2 cellular contexts compared by ENCODE assay signal in the genomic region with DNA sequence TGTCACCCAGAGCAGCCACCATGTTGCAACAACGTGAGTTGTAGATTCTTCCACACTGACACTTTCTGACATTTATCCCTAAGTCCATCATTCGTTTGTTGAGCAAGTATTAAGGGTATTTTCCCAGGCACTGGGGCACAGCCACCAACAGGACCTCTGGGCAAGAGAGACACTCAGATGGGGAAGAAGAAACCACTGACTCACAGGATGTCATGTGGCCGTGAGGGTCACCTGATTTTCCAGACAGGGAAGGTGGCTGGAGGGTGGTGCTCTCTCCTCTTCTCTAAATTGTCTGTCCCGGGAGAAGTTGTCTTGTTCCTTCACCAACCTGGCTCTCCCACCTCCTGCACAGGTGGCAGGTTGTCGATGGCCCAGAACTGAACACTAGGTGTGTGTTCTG.
TF ChIP-seq lines count a peak whose summit lies in the region.

No MANE protein-coding gene starts in this region.

TF ChIP-seq in HepG2, 621 proteins besides CTCF, POLR2A, EP300 and RAD21:
- TF ChIP-seq, protein P1, sequence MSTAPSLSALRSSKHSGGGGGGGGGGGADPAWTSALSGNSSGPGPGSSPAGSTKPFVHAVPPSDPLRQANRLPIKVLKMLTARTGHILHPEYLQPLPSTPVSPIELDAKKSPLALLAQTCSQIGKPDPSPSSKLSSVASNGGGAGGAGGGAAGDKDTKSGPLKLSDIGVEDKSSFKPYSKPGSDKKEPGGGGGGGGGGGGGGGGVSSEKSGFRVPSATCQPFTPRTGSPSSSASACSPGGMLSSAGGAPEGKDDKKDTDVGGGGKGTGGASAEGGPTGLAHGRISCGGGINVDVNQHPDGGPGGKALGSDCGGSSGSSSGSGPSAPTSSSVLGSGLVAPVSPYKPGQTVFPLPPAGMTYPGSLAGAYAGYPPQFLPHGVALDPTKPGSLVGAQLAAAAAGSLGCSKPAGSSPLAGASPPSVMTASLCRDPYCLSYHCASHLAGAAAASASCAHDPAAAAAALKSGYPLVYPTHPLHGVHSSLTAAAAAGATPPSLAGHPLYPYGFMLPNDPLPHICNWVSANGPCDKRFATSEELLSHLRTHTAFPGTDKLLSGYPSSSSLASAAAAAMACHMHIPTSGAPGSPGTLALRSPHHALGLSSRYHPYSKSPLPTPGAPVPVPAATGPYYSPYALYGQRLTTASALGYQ (CRISPR knock-in tag; IDR thresholded peaks at IDR 0.05) = no peak
- TF ChIP-seq ZNF264 (CRISPR knock-in tag; IDR thresholded peaks at IDR 0.05) (no peak), PRMT3 (CRISPR knock-in tag; IDR thresholded peaks at IDR 0.05; ENCODE audit: borderline replicate concordance, low read depth) (no peak), TAF1 (CRISPR knock-in tag; IDR thresholded peaks at IDR 0.05) (no peak), ZNF124 (CRISPR knock-in tag; IDR thresholded peaks at IDR 0.05) (no peak), ZNF33A (CRISPR knock-in tag; IDR thresholded peaks at IDR 0.05; ENCODE audit: borderline replicate concordance) (no peak)
- TF ChIP-seq, protein P2, sequence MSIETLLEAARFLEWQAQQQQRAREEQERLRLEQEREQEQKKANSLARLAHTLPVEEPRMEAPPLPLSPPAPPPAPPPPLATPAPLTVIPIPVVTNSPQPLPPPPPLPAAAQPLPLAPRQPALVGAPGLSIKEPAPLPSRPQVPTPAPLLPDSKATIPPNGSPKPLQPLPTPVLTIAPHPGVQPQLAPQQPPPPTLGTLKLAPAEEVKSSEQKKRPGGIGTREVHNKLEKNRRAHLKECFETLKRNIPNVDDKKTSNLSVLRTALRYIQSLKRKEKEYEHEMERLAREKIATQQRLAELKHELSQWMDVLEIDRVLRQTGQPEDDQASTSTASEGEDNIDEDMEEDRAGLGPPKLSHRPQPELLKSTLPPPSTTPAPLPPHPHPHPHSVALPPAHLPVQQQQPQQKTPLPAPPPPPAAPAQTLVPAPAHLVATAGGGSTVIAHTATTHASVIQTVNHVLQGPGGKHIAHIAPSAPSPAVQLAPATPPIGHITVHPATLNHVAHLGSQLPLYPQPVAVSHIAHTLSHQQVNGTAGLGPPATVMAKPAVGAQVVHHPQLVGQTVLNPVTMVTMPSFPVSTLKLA (IDR thresholded peaks at IDR 0.05) = no peak
- TF ChIP-seq, protein P3, sequence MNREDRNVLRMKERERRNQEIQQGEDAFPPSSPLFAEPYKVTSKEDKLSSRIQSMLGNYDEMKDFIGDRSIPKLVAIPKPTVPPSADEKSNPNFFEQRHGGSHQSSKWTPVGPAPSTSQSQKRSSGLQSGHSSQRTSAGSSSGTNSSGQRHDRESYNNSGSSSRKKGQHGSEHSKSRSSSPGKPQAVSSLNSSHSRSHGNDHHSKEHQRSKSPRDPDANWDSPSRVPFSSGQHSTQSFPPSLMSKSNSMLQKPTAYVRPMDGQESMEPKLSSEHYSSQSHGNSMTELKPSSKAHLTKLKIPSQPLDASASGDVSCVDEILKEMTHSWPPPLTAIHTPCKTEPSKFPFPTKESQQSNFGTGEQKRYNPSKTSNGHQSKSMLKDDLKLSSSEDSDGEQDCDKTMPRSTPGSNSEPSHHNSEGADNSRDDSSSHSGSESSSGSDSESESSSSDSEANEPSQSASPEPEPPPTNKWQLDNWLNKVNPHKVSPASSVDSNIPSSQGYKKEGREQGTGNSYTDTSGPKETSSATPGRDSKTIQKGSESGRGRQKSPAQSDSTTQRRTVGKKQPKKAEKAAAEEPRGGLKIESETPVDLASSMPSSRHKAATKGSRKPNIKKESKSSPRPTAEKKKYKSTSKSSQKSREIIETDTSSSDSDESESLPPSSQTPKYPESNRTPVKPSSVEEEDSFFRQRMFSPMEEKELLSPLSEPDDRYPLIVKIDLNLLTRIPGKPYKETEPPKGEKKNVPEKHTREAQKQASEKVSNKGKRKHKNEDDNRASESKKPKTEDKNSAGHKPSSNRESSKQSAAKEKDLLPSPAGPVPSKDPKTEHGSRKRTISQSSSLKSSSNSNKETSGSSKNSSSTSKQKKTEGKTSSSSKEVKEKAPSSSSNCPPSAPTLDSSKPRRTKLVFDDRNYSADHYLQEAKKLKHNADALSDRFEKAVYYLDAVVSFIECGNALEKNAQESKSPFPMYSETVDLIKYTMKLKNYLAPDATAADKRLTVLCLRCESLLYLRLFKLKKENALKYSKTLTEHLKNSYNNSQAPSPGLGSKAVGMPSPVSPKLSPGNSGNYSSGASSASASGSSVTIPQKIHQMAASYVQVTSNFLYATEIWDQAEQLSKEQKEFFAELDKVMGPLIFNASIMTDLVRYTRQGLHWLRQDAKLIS (CRISPR knock-in tag; IDR thresholded peaks at IDR 0.05) = no peak
- TF ChIP-seq, protein P4, sequence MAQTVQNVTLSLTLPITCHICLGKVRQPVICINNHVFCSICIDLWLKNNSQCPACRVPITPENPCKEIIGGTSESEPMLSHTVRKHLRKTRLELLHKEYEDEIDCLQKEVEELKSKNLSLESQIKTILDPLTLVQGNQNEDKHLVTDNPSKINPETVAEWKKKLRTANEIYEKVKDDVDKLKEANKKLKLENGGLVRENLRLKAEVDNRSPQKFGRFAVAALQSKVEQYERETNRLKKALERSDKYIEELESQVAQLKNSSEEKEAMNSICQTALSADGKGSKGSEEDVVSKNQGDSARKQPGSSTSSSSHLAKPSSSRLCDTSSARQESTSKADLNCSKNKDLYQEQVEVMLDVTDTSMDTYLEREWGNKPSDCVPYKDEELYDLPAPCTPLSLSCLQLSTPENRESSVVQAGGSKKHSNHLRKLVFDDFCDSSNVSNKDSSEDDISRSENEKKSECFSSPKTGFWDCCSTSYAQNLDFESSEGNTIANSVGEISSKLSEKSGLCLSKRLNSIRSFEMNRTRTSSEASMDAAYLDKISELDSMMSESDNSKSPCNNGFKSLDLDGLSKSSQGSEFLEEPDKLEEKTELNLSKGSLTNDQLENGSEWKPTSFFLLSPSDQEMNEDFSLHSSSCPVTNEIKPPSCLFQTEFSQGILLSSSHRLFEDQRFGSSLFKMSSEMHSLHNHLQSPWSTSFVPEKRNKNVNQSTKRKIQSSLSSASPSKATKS (CRISPR knock-in tag; IDR thresholded peaks at IDR 0.05) = no peak

TF ChIP-seq in WTC11, 78 proteins besides CTCF, POLR2A, EP300 and RAD21 (continued from another document):
- TF ChIP-seq, protein P5, sequence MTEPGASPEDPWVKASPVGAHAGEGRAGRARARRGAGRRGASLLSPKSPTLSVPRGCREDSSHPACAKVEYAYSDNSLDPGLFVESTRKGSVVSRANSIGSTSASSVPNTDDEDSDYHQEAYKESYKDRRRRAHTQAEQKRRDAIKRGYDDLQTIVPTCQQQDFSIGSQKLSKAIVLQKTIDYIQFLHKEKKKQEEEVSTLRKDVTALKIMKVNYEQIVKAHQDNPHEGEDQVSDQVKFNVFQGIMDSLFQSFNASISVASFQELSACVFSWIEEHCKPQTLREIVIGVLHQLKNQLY (CRISPR knock-in tag; IDR thresholded peaks at IDR 0.05) = no peak
- TF ChIP-seq ZNF219 (CRISPR knock-in tag; IDR thresholded peaks at IDR 0.05; ENCODE audit: borderline replicate concordance) = no peak
- TF ChIP-seq, protein P6, sequence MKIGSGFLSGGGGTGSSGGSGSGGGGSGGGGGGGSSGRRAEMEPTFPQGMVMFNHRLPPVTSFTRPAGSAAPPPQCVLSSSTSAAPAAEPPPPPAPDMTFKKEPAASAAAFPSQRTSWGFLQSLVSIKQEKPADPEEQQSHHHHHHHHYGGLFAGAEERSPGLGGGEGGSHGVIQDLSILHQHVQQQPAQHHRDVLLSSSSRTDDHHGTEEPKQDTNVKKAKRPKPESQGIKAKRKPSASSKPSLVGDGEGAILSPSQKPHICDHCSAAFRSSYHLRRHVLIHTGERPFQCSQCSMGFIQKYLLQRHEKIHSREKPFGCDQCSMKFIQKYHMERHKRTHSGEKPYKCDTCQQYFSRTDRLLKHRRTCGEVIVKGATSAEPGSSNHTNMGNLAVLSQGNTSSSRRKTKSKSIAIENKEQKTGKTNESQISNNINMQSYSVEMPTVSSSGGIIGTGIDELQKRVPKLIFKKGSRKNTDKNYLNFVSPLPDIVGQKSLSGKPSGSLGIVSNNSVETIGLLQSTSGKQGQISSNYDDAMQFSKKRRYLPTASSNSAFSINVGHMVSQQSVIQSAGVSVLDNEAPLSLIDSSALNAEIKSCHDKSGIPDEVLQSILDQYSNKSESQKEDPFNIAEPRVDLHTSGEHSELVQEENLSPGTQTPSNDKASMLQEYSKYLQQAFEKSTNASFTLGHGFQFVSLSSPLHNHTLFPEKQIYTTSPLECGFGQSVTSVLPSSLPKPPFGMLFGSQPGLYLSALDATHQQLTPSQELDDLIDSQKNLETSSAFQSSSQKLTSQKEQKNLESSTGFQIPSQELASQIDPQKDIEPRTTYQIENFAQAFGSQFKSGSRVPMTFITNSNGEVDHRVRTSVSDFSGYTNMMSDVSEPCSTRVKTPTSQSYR (CRISPR knock-in tag; IDR thresholded peaks at IDR 0.05) = no peak
- TF ChIP-seq OVOL2 (CRISPR knock-in tag; IDR thresholded peaks at IDR 0.05; ENCODE audit: borderline replicate concordance) = no peak
- TF ChIP-seq, protein P7, sequence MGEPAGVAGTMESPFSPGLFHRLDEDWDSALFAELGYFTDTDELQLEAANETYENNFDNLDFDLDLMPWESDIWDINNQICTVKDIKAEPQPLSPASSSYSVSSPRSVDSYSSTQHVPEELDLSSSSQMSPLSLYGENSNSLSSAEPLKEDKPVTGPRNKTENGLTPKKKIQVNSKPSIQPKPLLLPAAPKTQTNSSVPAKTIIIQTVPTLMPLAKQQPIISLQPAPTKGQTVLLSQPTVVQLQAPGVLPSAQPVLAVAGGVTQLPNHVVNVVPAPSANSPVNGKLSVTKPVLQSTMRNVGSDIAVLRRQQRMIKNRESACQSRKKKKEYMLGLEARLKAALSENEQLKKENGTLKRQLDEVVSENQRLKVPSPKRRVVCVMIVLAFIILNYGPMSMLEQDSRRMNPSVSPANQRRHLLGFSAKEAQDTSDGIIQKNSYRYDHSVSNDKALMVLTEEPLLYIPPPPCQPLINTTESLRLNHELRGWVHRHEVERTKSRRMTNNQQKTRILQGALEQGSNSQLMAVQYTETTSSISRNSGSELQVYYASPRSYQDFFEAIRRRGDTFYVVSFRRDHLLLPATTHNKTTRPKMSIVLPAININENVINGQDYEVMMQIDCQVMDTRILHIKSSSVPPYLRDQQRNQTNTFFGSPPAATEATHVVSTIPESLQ (CRISPR knock-in tag; IDR thresholded peaks at IDR 0.05) = no peak
- TF ChIP-seq NR2C2 (CRISPR knock-in tag; IDR thresholded peaks at IDR 0.05) = no peak
- TF ChIP-seq ZBTB21 (CRISPR knock-in tag; IDR thresholded peaks at IDR 0.05; ENCODE audit: borderline replicate concordance) = no peak
- TF ChIP-seq, protein P3 (CRISPR knock-in tag; IDR thresholded peaks at IDR 0.05; ENCODE audit: borderline replicate concordance) = no peak
- no peak for TF ChIP-seq PRRX2 (CRISPR knock-in tag; IDR thresholded peaks at IDR 0.05)
